ENCODE assay signal across 17 cellular contexts in the genomic region with DNA sequence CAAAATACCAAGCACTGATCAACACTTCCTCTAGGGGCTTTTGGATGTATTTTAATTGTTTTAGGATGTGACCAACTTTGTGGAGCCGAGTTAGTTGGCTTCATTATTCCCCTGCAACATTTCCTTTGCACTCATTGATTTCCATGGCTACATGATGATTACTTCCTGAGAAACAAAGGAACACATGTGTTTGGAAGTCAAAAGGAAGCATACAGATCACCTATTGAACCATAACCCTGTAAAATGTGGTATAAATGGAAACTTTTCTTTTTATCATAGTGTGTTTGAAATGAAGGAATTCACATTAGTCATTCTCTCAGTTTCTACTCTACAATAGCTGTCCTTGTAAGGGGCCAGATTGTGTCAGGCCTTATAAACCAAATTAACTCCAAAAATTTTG. TPM values are rescaled to one million over a fixed set of nuclear protein-coding genes. Genes with fewer than 3 reads are reported as not detected.
DNase-seq lines count a peak whose midpoint lies in the region; ATAC-seq and TF ChIP-seq lines count a peak whose summit lies in the region.
"Had no signal": no experiment of that assay in that cellular context is flagged by ENCODE, and none has a peak within 500 bp of the region (broad histone marks: within the 10 kb centered on the region; RNA-seq: fewer than 3 reads in every experiment).

No MANE protein-coding gene starts in this region.

- H3K27me3 ChIP-seq in spleen (replicated peaks in 1 of 7), result no peaks in the 10 kb centered on the region

- no peak overlapping the region for H3K4me3 ChIP-seq in fibroblast of pulmonary artery (replicated peaks; ENCODE audit: low read depth, low read length)
- no peak overlapping the region for H3K4me3 ChIP-seq in spleen
- H3K4me3 ChIP-seq: tibial artery had no signal

- no peaks in the 10 kb centered on the region for H3K9me3 Mint-ChIP-seq in activated naive CD4-positive, alpha-beta T cell treated with anti-CD3 and anti-CD28 coated beads, Interleukin-2, amount 50 U/mL, for 72 hours
- H3K9me3 Mint-ChIP-seq: activated T-cell treated with anti-CD3 and anti-CD28 coated beads, Interleukin-2, amount 50 U/mL, for 72 hours; T-cell had no signal

- peaks cover 0 to 8% (median 2%) of the 10 kb centered on the region in 6 donors for H3K4me1 ChIP-seq in spleen
- H3K4me1 ChIP-seq: tibial artery had no signal

- peak overlapping the region in 6 of 8 donors; percentile 16 to 67 (median 60) for H3K27ac ChIP-seq in spleen
- H3K27ac ChIP-seq: tibial artery, WERI-Rb-1 had no signal

- ATAC-seq in activated naive CD4-positive, alpha-beta T cell treated with anti-CD3 and anti-CD28 coated beads, Interleukin-2, amount 50 U/mL, for 72 hours, result peak; percentile 43 to 80
- no peak for ATAC-seq in GM21423 (IDR thresholded peaks at IDR 0.05; ENCODE audit: unreplicated experiment)
- no peak for ATAC-seq in HG03108 (IDR thresholded peaks at IDR 0.05; ENCODE audit: unreplicated experiment)
- ATAC-seq: activated CD8-positive, alpha-beta T cell treated with anti-CD3 and anti-CD28 coated beads, Interleukin-2, amount 10 ng/mL, durations not matched to agents 7 days and 5 days; activated T-cell treated with anti-CD3 and anti-CD28 coated beads, Interleukin-2, amount 50 U/mL, for 72 hours; T-cell had no signal

- intact Hi-C loops in spleen (cut with DNase I; ENCODE audit: low total_unique reads), result no loop called here

- no peaks in the 10 kb centered on the region for H3K36me3 Mint-ChIP-seq in activated naive CD4-positive, alpha-beta T cell treated with anti-CD3 and anti-CD28 coated beads, Interleukin-2, amount 50 U/mL, for 72 hours
- H3K36me3 Mint-ChIP-seq: T-cell had no signal

- H3K9me3 ChIP-seq in spleen, result no peaks in the 10 kb centered on the region
- H3K9me3 ChIP-seq: tibial artery had no signal

- peak; percentile 7 for TF ChIP-seq CTCF in fibroblast of pulmonary artery (IDR thresholded peaks at IDR 0.05; ENCODE audit: low read length, missing control alignments)
- peak in 2 of 11 experiments; percentile 12 to 27 for TF ChIP-seq CTCF in spleen (IDR thresholded peaks at IDR 0.05 in 8 of 11, conservative IDR thresholded peaks at IDR 0.05 in 3 of 11)

- 26 to 53% (median 41%) methylated on average over 1 of the region's 1 CpG for WGBS in spleen, 5 donors

- no peak overlapping the region for H3K27ac Mint-ChIP-seq in activated naive CD4-positive, alpha-beta T cell treated with anti-CD3 and anti-CD28 coated beads, Interleukin-2, amount 50 U/mL, for 72 hours
- H3K27ac Mint-ChIP-seq: activated CD8-positive, alpha-beta T cell treated with anti-CD3 and anti-CD28 coated beads, Interleukin-2, amount 10 ng/mL, durations not matched to agents 7 days and 5 days; activated T-cell treated with anti-CD3 and anti-CD28 coated beads, Interleukin-2, amount 50 U/mL, for 72 hours; T-cell had no signal

- DNase-seq in activated naive CD4-positive, alpha-beta T cell treated with anti-CD3 and anti-CD28 coated beads, Interleukin-2, amount 50 U/mL, for 72 hours (ENCODE audit: low spot score in 2 of 2), result no peak
- DNase-seq in activated naive CD4-positive, alpha-beta T cell treated with anti-CD3 and anti-CD28 coated beads, Interleukin-2, amount 50 U/mL, for 16 hours, result no peak
- peak; percentile 86 for DNase-seq in M059J (ENCODE audit: low read depth)
- peak; percentile 84 for DNase-seq in fibroblast of pulmonary artery (ENCODE audit: low read depth)
- DNase-seq in spleen, result no peak
- DNase-seq in NCI-H446 treated with DMSO at 0.1 percent for 48 hours (lab: John Stamatoyannopoulos, UW), result no peak
- DNase-seq: 8988T; activated CD8-positive, alpha-beta T cell treated with anti-CD3 and anti-CD28 coated beads, Interleukin-2, amount 10 ng/mL, durations not matched to agents 7 days and 5 days; activated T-cell treated with anti-CD3 and anti-CD28 coated beads, Interleukin-2, amount 50 U/mL, for 72 hours; hippocampal formation; NCI-H2171 treated with DMSO at 0.1 percent for 48 hours; occipital lobe; T-cell; tibial artery; WERI-Rb-1 had no signal

- TF ChIP-seq POLR2A in spleen (IDR thresholded peaks at IDR 0.05), result no peak

- H3K36me3 ChIP-seq in spleen, result no peaks in the 10 kb centered on the region
- H3K36me3 ChIP-seq: tibial artery, WERI-Rb-1 had no signal

RNA-seq across cellular contexts. Expression of gene EXOC6, which starts 32.2 kb away (rescaled TPM):
- total RNA-seq in activated naive CD4-positive, alpha-beta T cell treated with anti-CD3 and anti-CD28 coated beads, Interleukin-2, amount 50 U/mL, for 72 hours, result 10 to 100 TPM; 12.1 to 17.6 TPM
- total RNA-seq in M059J (2014; rRNA removed; shearing (Covaris generic)), result 9.1 and 12.6 TPM in 2 replicates
- total RNA-seq in spleen, result 10 to 100 TPM; 19.3 to 40.0 (median 31.5) TPM
- 10 to 100 TPM in 1 of 3 donors, 1 to 10 TPM in 2; 7.0 to 10.8 (median 8.8) TPM for polyA plus RNA-seq in spleen

Comparison
In these comparisons a context has a peak if more than half of its experiments do, and no peak if none do; other contexts are left out.
1. ATAC-seq: peak in activated naive CD4-positive, alpha-beta T cell treated with anti-CD3 and anti-CD28 coated beads, Interleukin-2, amount 50 U/mL, for 72 hours (2 of 2); none in GM21423 (single experiment) and HG03108 (single experiment).
2. DNase-seq: peak in M059J (single experiment) and fibroblast of pulmonary artery (single experiment); none in activated naive CD4-positive, alpha-beta T cell treated with anti-CD3 and anti-CD28 coated beads, Interleukin-2, amount 50 U/mL, for 72 hours (0 of 2), activated naive CD4-positive, alpha-beta T cell treated with anti-CD3 and anti-CD28 coated beads, Interleukin-2, amount 50 U/mL, for 16 hours (single experiment), spleen (single experiment) and NCI-H446 treated with DMSO at 0.1 percent for 48 hours (single experiment).